22 cellular contexts compared by ENCODE assay signal in genomic region chr9:105698348-105698747, GRCh38. TPM values are rescaled to one million over a fixed set of nuclear protein-coding genes. Genes with fewer than 3 reads are reported as not detected.
"Had no signal": no experiment of that assay in that cellular context is flagged by ENCODE, and none has a peak within 500 bp of the region (broad histone marks: within the 10 kb centered on the region; RNA-seq: fewer than 3 reads in every experiment).

No MANE protein-coding gene starts in this region.

- H3K27ac ChIP-seq: adrenal gland, breast epithelium had no signal

- H3K4me3 Mint-ChIP-seq: activated CD8-positive, alpha-beta T cell treated with anti-CD3 and anti-CD28 coated beads, Interleukin-2, amount 10 ng/mL, durations not matched to agents 7 days and 5 days; activated naive CD8-positive, alpha-beta T cell treated with anti-CD3 and anti-CD28 coated beads, Interleukin-2, amount 10 ng/mL, durations not matched to agents 7 days and 5 days; T-helper 1 cell treated with Interleukin-12 subunit alpha and Interleukin-12 subunit beta and Interleukin-4 antibody, amounts not matched to agents 30 μg/mL and 1 μg/mL, for 36 hours; WTC11 had no signal

- H3K27ac Mint-ChIP-seq: activated CD8-positive, alpha-beta T cell treated with anti-CD3 and anti-CD28 coated beads, Interleukin-2, amount 10 ng/mL, durations not matched to agents 7 days and 5 days; activated naive CD8-positive, alpha-beta T cell treated with anti-CD3 and anti-CD28 coated beads, Interleukin-2, amount 10 ng/mL, durations not matched to agents 7 days and 5 days; T-helper 1 cell treated with Interleukin-12 subunit alpha and Interleukin-12 subunit beta and Interleukin-4 antibody, amounts not matched to agents 30 μg/mL and 1 μg/mL, for 36 hours; WTC11 had no signal

- H3K4me1 ChIP-seq: breast epithelium had no signal

- H3K36me3 Mint-ChIP-seq: activated naive CD8-positive, alpha-beta T cell treated with anti-CD3 and anti-CD28 coated beads, Interleukin-2, amount 10 ng/mL, durations not matched to agents 7 days and 5 days; WTC11 had no signal

- H3K27me3 ChIP-seq: adrenal gland had no signal

- H3K4me3 ChIP-seq: adrenal gland, breast epithelium had no signal

- H3K9me3 Mint-ChIP-seq: activated naive CD8-positive, alpha-beta T cell treated with anti-CD3 and anti-CD28 coated beads, Interleukin-2, amount 10 ng/mL, durations not matched to agents 7 days and 5 days; T-helper 1 cell treated with Interleukin-12 subunit alpha and Interleukin-12 subunit beta and Interleukin-4 antibody, amounts not matched to agents 30 μg/mL and 1 μg/mL, for 36 hours; WTC11 had no signal

- DNase-seq: activated CD4-positive, alpha-beta T cell treated with anti-CD3 and anti-CD28 coated beads for 48 hours; activated CD4-positive, alpha-beta T cell treated with anti-CD3 and anti-CD28 coated beads, Interleukin-2, amount 50 U/mL, for 4 hours; activated CD4-positive, CD25-positive, alpha-beta regulatory T cell treated with anti-CD3 and anti-CD28 coated beads, Interleukin-2, amount 50 U/mL, for 72 hours; activated CD8-positive, alpha-beta memory T cell treated with anti-CD3 and anti-CD28 coated beads, Interleukin-2, amount 50 U/mL, for 48 hours; activated CD8-positive, alpha-beta T cell treated with anti-CD3 and anti-CD28 coated beads, Interleukin-2, amount 10 ng/mL, durations not matched to agents 7 days and 5 days; activated naive CD4-positive, alpha-beta T cell treated with anti-CD3 and anti-CD28 coated beads, Interleukin-2, amount 50 U/mL, for 16 hours; activated naive CD8-positive, alpha-beta T cell treated with anti-CD3 and anti-CD28 coated beads, Interleukin-2, amount 10 ng/mL, durations not matched to agents 7 days and 5 days; activated T-cell treated with anti-CD3 and anti-CD28 coated beads, Interleukin-2, amount 50 U/mL, for 1 hour; adrenal gland; anterior cingulate cortex; caudate nucleus; MM.1S; NCI-H1105 treated with DMSO at 0.1 percent for 48 hours; NCI-H1436 treated with DMSO at 0.1 percent for 48 hours; NCI-H187; NCI-H2081; NCI-H524; SHP77 treated with DMSO at 0.1 percent for 48 hours had no signal

- H3K36me3 ChIP-seq: adrenal gland, breast epithelium had no signal

- H3K9me3 ChIP-seq: adrenal gland, breast epithelium had no signal

RNA-seq across cellular contexts. Expression of gene TAL2, which starts 36.1 kb away (rescaled TPM):
- total RNA-seq: activated naive CD8-positive, alpha-beta T cell treated with anti-CD3 and anti-CD28 coated beads, Interleukin-2, amount 10 ng/mL, durations not matched to agents 7 days and 5 days; adrenal gland; breast epithelium; SK-MEL-5; WTC11 had no signal
